ENCODE assay signal across 15 cellular contexts in genomic region chr7:116689787-116690186, GRCh38. TPM values are rescaled to one million over a fixed set of nuclear protein-coding genes. Genes with fewer than 3 reads are reported as not detected.
DNase-seq lines count a peak whose midpoint lies in the region; ATAC-seq, FAIRE-seq and TF ChIP-seq lines count a peak whose summit lies in the region.
"Had no signal": no experiment of that assay in that cellular context is flagged by ENCODE, and none has a peak within 500 bp of the region (broad histone marks: within the 10 kb centered on the region; RNA-seq: fewer than 3 reads in every experiment).

No MANE protein-coding gene starts in this region.

- no peak for TF ChIP-seq CTCF in A549 (IDR thresholded peaks at IDR 0.05)

- intact Hi-C loops in left colon (cut with DNase I, micrococcal nuclease) = no loop called here

- no peak for TF ChIP-seq POLR2A in A549 (IDR thresholded peaks at IDR 0.05; ENCODE audit: low read length)

- no peak for TF ChIP-seq RAD21 in A549 (conservative IDR thresholded peaks at IDR 0.05 in 1 of 2, IDR thresholded peaks at IDR 0.05 in 1 of 2)

- no peaks in the 10 kb centered on the region for H3K9me3 ChIP-seq in A549
- H3K9me3 ChIP-seq: transverse colon had no signal

- no peak for FAIRE-seq in A549 (lab: Jason Lieb, UNC)

- POLR2A ChIA-PET in A549 (lab: Yijun Ruan, JAX) = interaction anchor here (1.1 to 3.1 kb wide), 2 partner anchors 17 to 27 kb away, joined by 3 to 9 read pairs; partner anchors contain the start of gene MET

- no peak for TF ChIP-seq EP300 in A549 (IDR thresholded peaks at IDR 0.05)

- in situ Hi-C loops in ACHN (cut with HindIII; ENCODE audit: low pct_ligation_motif_present, low pct_unique_long_range_greater_than_20kb, low sequenced_read_pairs) = no loop called here

- CTCF ChIA-PET in A549 (lab: Yijun Ruan, JAX) = interaction anchor here (1.2 to 3.0 kb wide), 3 partner anchors 13 to 164 kb away, joined by 3 to 10 read pairs (median 3); no protein-coding TSS in a partner anchor

- peak in 1 of 2 experiments; percentile 13; a peak in 2 of 6 replicates for ATAC-seq in A549
- no peak for ATAC-seq in left colon
- ATAC-seq: activated CD4-positive, alpha-beta T cell treated with anti-CD3 and anti-CD28 coated beads for 36 hours had no signal

- peak overlapping the region; percentile 86 to 89 for H3K27ac ChIP-seq in A549
- H3K27ac ChIP-seq: dorsolateral prefrontal cortex, transverse colon had no signal

- WGBS in A549 (ENCODE audit: missing lambda C conversion rate) = 22% methylated on average over 4 of the region's 4 CpGs

- no peak overlapping the region for H3K4me3 ChIP-seq in A549
- H3K4me3 ChIP-seq: dorsolateral prefrontal cortex, transverse colon had no signal

- DNase-seq in A549 (ENCODE audit: low read depth in 1 of 2, low spot score in 1 of 2) (no peak), HT1080 (ENCODE audit: low read depth) (peak; percentile 81), RPMI7951 (ENCODE audit: low read depth) (peak; percentile 51), iris pigment epithelial cell (ENCODE audit: low read depth) (peak; percentile 61), T-helper 1 cell (no peak), NCI-H524 treated with DMSO at 0.1 percent for 48 hours (lab: John Stamatoyannopoulos, UW) (no peak), left colon (no peak), ACHN (no peak)
- DNase-seq: activated CD4-positive, alpha-beta T cell treated with anti-CD3 and anti-CD28 coated beads for 36 hours; DMS153; dorsolateral prefrontal cortex; immature natural killer cell; NCI-H1930; transverse colon had no signal

- H3K4me1 ChIP-seq in A549 = peaks cover 84% of the 10 kb centered on the region

- peak overlapping the region; percentile 89 for H3K4me2 ChIP-seq in A549

TF ChIP-seq in A549, 52 proteins besides CTCF, POLR2A, EP300 and RAD21:
- TF ChIP-seq CHD2 (IDR thresholded peaks at IDR 0.05; ENCODE audit: low read length, partially characterized antibody) (no peak), CBX2 (IDR thresholded peaks at IDR 0.05; ENCODE audit: borderline replicate concordance, low read depth) (no peak), CEBPB (IDR thresholded peaks at IDR 0.05) (no peak), HOXB13 (CRISPR knock-in tag; IDR thresholded peaks at IDR 0.05; ENCODE audit: low read depth) (no peak), CBX8 (IDR thresholded peaks at IDR 0.05) (no peak), NR3C1 (IDR thresholded peaks at IDR 0.05) (no peak), PBX3 (IDR thresholded peaks at IDR 0.05) (no peak), RARB (CRISPR knock-in tag; IDR thresholded peaks at IDR 0.05) (no peak), PHF8 (IDR thresholded peaks at IDR 0.05; ENCODE audit: borderline replicate concordance, low read depth) (no peak), KDM5A (IDR thresholded peaks at IDR 0.05) (no peak), JUNB (IDR thresholded peaks at IDR 0.05) (no peak), HOXA7 (CRISPR knock-in tag; IDR thresholded peaks at IDR 0.05) (no peak), BHLHE40 (IDR thresholded peaks at IDR 0.05; ENCODE audit: low read depth, low read length) (no peak), FOSL2 (IDR thresholded peaks at IDR 0.05) (no peak), FOSL2 (CRISPR knock-in tag; IDR thresholded peaks at IDR 0.05) (0 out of 2 replicates have a peak, but pooled peaks have one; percentile 7), HOXB5 (CRISPR knock-in tag; IDR thresholded peaks at IDR 0.05) (no peak), POLR2AphosphoS2 (conservative IDR thresholded peaks at IDR 0.05; ENCODE audit: low read length) (no peak), USF2 (IDR thresholded peaks at IDR 0.05) (no peak), JUN (IDR thresholded peaks at IDR 0.05) (0 out of 5 replicates have a peak, but pooled peaks of 1 of the 2 experiments have one; percentile 19), TFCP2L1 (CRISPR knock-in tag; IDR thresholded peaks at IDR 0.05) (no peak), ZSCAN20 (CRISPR knock-in tag; IDR thresholded peaks at IDR 0.05) (no peak), GATA3 (IDR thresholded peaks at IDR 0.05; ENCODE audit: borderline replicate concordance) (0 out of 2 replicates have a peak, but pooled peaks have one; percentile 18), MAFK (IDR thresholded peaks at IDR 0.05; ENCODE audit: partially characterized antibody) (no peak), RFX5 (IDR thresholded peaks at IDR 0.05) (no peak), ATOH8 (CRISPR knock-in tag; IDR thresholded peaks at IDR 0.05; ENCODE audit: low read depth) (no peak), FOSB (CRISPR knock-in tag; IDR thresholded peaks at IDR 0.05) (no peak), MAX (IDR thresholded peaks at IDR 0.05) (0 out of 2 replicates have a peak, but pooled peaks have one; percentile 12), REST (IDR thresholded peaks at IDR 0.05) (no peak), HEYL (CRISPR knock-in tag; IDR thresholded peaks at IDR 0.05) (no peak)

RNA-seq across cellular contexts. Expression of gene MET, which starts 17.8 kb away (rescaled TPM):
- 161 and 165 TPM in 2 replicates for polyA plus RNA-seq in A549 (2011; rRNA removed)
- 35.2 and 44.0 TPM in 2 replicates for polyA plus RNA-seq in A549 (2012; cell fraction: cytosol; rRNA removed)
- 33.9 and 45.5 TPM in 2 replicates for polyA plus RNA-seq in A549 (2012; cell fraction: nucleus; rRNA removed)
- 65.1 to 77.9 TPM (median 72.3 TPM) in 3 replicates for polyA plus RNA-seq in A549 (2017; fragmentation: RNase III; extraction: RNeasy Plus Mini Kit Qiagen cat#74134 plus additional on column Dnase treatment)
- polyA minus RNA-seq in A549 (2011; rRNA and poly(A)+ RNA removed) = 417 and 431 TPM in 2 replicates
- total RNA-seq in HT1080 (2014; rRNA removed; shearing (Covaris generic)) = 108 and 124 TPM in 2 replicates
- polyA plus RNA-seq in HT1080 (2015; cell fraction: cytosol; rRNA removed) = 65.3 and 90.5 TPM in 2 replicates
- polyA plus RNA-seq in HT1080 (2015; cell fraction: nucleus; rRNA removed) = 142 TPM in 2 replicates
- total RNA-seq in RPMI7951 (2014; rRNA removed; shearing (Covaris generic)) = 52.7 and 62.1 TPM in 2 replicates
- total RNA-seq in left colon = 10 to 100 TPM; 41.2 TPM
- polyA plus RNA-seq: IgD-negative memory B cell, immature natural killer cell had no signal

Comparison
In these comparisons a context has a peak if more than half of its experiments do, and no peak if none do; other contexts are left out.
1. DNase-seq: peak in HT1080 (single experiment), RPMI7951 (single experiment) and iris pigment epithelial cell (single experiment); none in A549 (0 of 2), T-helper 1 cell (0 of 5), NCI-H524 treated with DMSO at 0.1 percent for 48 hours (single experiment), left colon (0 of 2) and ACHN (single experiment).